Comparison of ENCODE assay signal across 29 cellular contexts in genomic region chr12:30095511-30095910, GRCh38.
"Had no signal": no experiment of that assay in that cellular context is flagged by ENCODE, and none has a peak within 500 bp of the region (broad histone marks: within the 10 kb centered on the region; RNA-seq: fewer than 3 reads in every experiment).

No MANE protein-coding gene starts in this region.

- H3K4me1 ChIP-seq: ascending aorta had no signal

- H3K27ac ChIP-seq: ascending aorta, cardiac muscle cell, VCaP had no signal

- H3K27me3 ChIP-seq: ascending aorta, cardiac muscle cell had no signal

- H3K36me3 ChIP-seq: ascending aorta, cardiac muscle cell had no signal

- H3K9me3 ChIP-seq: ascending aorta had no signal

- ATAC-seq: activated CD8-positive, alpha-beta memory T cell treated with anti-CD3 and anti-CD28 coated beads, Interleukin-2, amount 10 ng/mL, durations not matched to agents 7 days and 5 days; activated CD8-positive, alpha-beta T cell treated with anti-CD3 and anti-CD28 coated beads, Interleukin-2, amount 10 ng/mL, durations not matched to agents 7 days and 5 days; activated naive CD4-positive, alpha-beta T cell treated with anti-CD3 and anti-CD28 coated beads, Interleukin-2, amount 50 U/mL, for 72 hours had no signal

- H3K4me3 ChIP-seq: ascending aorta, cardiac muscle cell had no signal

- DNase-seq: activated B cell treated with CpG ODN at 0.5 μM for 24 hours; activated CD4-positive, alpha-beta memory T cell treated with anti-CD3 and anti-CD28 coated beads, Interleukin-2, amount 10 ng/mL, durations not matched to agents 7 days and 5 days; activated CD4-positive, alpha-beta T cell treated with anti-CD3 and anti-CD28 coated beads for 48 hours; activated CD4-positive, alpha-beta T cell treated with anti-CD3 and anti-CD28 coated beads, Interleukin-2, amount 10 ng/mL, durations not matched to agents 7 days and 5 days; activated CD4-positive, alpha-beta T cell treated with anti-CD3 and anti-CD28 coated beads, Interleukin-2, amount 50 U/mL, for 48 hours; activated CD4-positive, CD25-positive, alpha-beta regulatory T cell treated with anti-CD3 and anti-CD28 coated beads, Interleukin-2, amount 50 U/mL, for 72 hours; activated CD8-positive, alpha-beta memory T cell treated with anti-CD3 and anti-CD28 coated beads for 24 hours; activated CD8-positive, alpha-beta memory T cell treated with anti-CD3 and anti-CD28 coated beads, Interleukin-2, amount 10 ng/mL, durations not matched to agents 7 days and 5 days; activated CD8-positive, alpha-beta memory T cell treated with anti-CD3 and anti-CD28 coated beads, Interleukin-2, amount 50 U/mL, for 48 hours; activated CD8-positive, alpha-beta T cell treated with anti-CD3 and anti-CD28 coated beads, Interleukin-2, amount 10 ng/mL, durations not matched to agents 7 days and 5 days; activated effector memory CD4-positive, alpha-beta T cell treated with Interleukin-2 at 50 U/mL for 16 hours; activated gamma-delta T cell; activated naive CD4-positive, alpha-beta T cell treated with anti-CD3 and anti-CD28 coated beads for 36 hours; activated naive CD4-positive, alpha-beta T cell treated with anti-CD3 and anti-CD28 coated beads, Interleukin-2, amount 50 U/mL, for 16 hours; activated naive CD8-positive, alpha-beta T cell treated with anti-CD3 and anti-CD28 coated beads for 36 hours; activated T-cell treated with anti-CD3 and anti-CD28 coated beads, Interleukin-2, amount 50 U/mL, for 24 hours; activated T-cell treated with anti-CD3 and anti-CD28 coated beads, Interleukin-2, amount 50 U/mL, for 48 hours; amygdala; anterior cingulate cortex; caudate nucleus; cerebellar nuclear complex; SW 1271; T-helper 1 cell; T-helper 2 cell; T-helper 9 cell had no signal
